Comparison of ENCODE assay signal across 33 cellular contexts in genomic region chrX:70549429-70549828, GRCh38.
"Had no signal": no experiment of that assay in that cellular context is flagged by ENCODE, and none has a peak within 500 bp of the region (broad histone marks: within the 10 kb centered on the region; RNA-seq: fewer than 3 reads in every experiment).

No MANE protein-coding gene starts in this region.

- H3K4me3 Mint-ChIP-seq: activated CD4-positive, alpha-beta memory T cell treated with anti-CD3 and anti-CD28 coated beads, Interleukin-2, amount 10 ng/mL, durations not matched to agents 7 days and 5 days; activated CD4-positive, alpha-beta T cell treated with anti-CD3 and anti-CD28 coated beads for 36 hours; activated CD4-positive, alpha-beta T cell treated with anti-CD3 and anti-CD28 coated beads, Interleukin-2, amount 10 ng/mL, durations not matched to agents 24 days and 14 days; activated naive CD8-positive, alpha-beta T cell; activated T-cell treated with anti-CD3 and anti-CD28 coated beads, Interleukin-2, amount 50 U/mL, for 24 hours; activated T-cell treated with anti-CD3 and anti-CD28 coated beads, Interleukin-2, amount 50 U/mL, for 72 hours; brain; effector memory CD8-positive, alpha-beta T cell; T-helper 17 cell; T-helper 2 cell treated with Interferon-gamma antibody and Interleukin-4, amounts not matched to agents 5 μg/mL and 100 μg/mL, for 36 hours had no signal

- H3K4me1 ChIP-seq: breast epithelium, foreskin keratinocyte, gastrocnemius medialis, heart left ventricle had no signal

- H3K36me3 ChIP-seq: breast epithelium, esophagus muscularis mucosa, gastrocnemius medialis, heart left ventricle had no signal

- H3K9me3 Mint-ChIP-seq: activated CD4-positive, alpha-beta memory T cell treated with anti-CD3 and anti-CD28 coated beads, Interleukin-2, amount 10 ng/mL, durations not matched to agents 7 days and 5 days; activated T-cell treated with anti-CD3 and anti-CD28 coated beads, Interleukin-2, amount 50 U/mL, for 24 hours; effector memory CD8-positive, alpha-beta T cell; T-helper 2 cell treated with Interferon-gamma antibody and Interleukin-4, amounts not matched to agents 5 μg/mL and 100 μg/mL, for 36 hours had no signal

- H3K4me1 Mint-ChIP-seq: brain, T-helper 17 cell had no signal

- H3K27ac ChIP-seq: breast epithelium, esophagus muscularis mucosa, foreskin keratinocyte, gastrocnemius medialis, heart left ventricle had no signal

- H3K36me3 Mint-ChIP-seq: activated naive CD8-positive, alpha-beta T cell; brain had no signal

- H3K27me3 Mint-ChIP-seq: activated CD4-positive, alpha-beta memory T cell treated with anti-CD3 and anti-CD28 coated beads, Interleukin-2, amount 10 ng/mL, durations not matched to agents 7 days and 5 days; activated naive CD8-positive, alpha-beta T cell; effector memory CD8-positive, alpha-beta T cell; T-helper 17 cell had no signal

- H3K4me3 ChIP-seq: breast epithelium, esophagus muscularis mucosa, gastrocnemius medialis, heart left ventricle had no signal

- H3K27me3 ChIP-seq: esophagus muscularis mucosa, foreskin keratinocyte, gastrocnemius medialis, heart left ventricle had no signal

- H3K27ac Mint-ChIP-seq: activated CD4-positive, alpha-beta memory T cell treated with anti-CD3 and anti-CD28 coated beads, Interleukin-2, amount 10 ng/mL, durations not matched to agents 7 days and 5 days; activated CD4-positive, alpha-beta T cell treated with anti-CD3 and anti-CD28 coated beads for 36 hours; activated CD4-positive, alpha-beta T cell treated with anti-CD3 and anti-CD28 coated beads, Interleukin-2, amount 10 ng/mL, durations not matched to agents 24 days and 14 days; activated naive CD8-positive, alpha-beta T cell; activated T-cell treated with anti-CD3 and anti-CD28 coated beads, Interleukin-2, amount 50 U/mL, for 24 hours; activated T-cell treated with anti-CD3 and anti-CD28 coated beads, Interleukin-2, amount 50 U/mL, for 72 hours; brain; effector memory CD8-positive, alpha-beta T cell; T-helper 17 cell; T-helper 2 cell treated with Interferon-gamma antibody and Interleukin-4, amounts not matched to agents 5 μg/mL and 100 μg/mL, for 36 hours had no signal

- ATAC-seq: activated CD4-positive, alpha-beta T cell treated with anti-CD3 and anti-CD28 coated beads for 36 hours; activated T-cell treated with anti-CD3 and anti-CD28 coated beads, Interleukin-2, amount 50 U/mL, for 72 hours; effector memory CD8-positive, alpha-beta T cell; foreskin keratinocyte; gastrocnemius medialis; heart left ventricle; T-helper 17 cell had no signal

- H3K9me3 ChIP-seq: breast epithelium, esophagus muscularis mucosa, gastrocnemius medialis, heart left ventricle had no signal

- FAIRE-seq: astrocyte had no signal

- DNase-seq: activated CD4-positive, alpha-beta memory T cell treated with anti-CD3 and anti-CD28 coated beads, Interleukin-2, amount 10 ng/mL, durations not matched to agents 7 days and 5 days; activated CD4-positive, alpha-beta T cell treated with anti-CD3 and anti-CD28 coated beads for 36 hours; activated CD4-positive, alpha-beta T cell treated with anti-CD3 and anti-CD28 coated beads, Interleukin-2, amount 10 ng/mL, durations not matched to agents 24 days and 14 days; activated CD4-positive, CD25-positive, alpha-beta regulatory T cell; activated CD4-positive, CD25-positive, alpha-beta regulatory T cell treated with anti-CD3 and anti-CD28 coated beads, Interleukin-2, amount 50 U/mL, for 72 hours; activated CD8-positive, alpha-beta memory T cell treated with anti-CD3 and anti-CD28 coated beads, Interleukin-2, amount 50 U/mL, for 48 hours; activated effector memory CD4-positive, alpha-beta T cell treated with Interleukin-2 at 50 U/mL for 16 hours; activated gamma-delta T cell treated with Interleukin-2 at 50 U/mL for 16 hours; activated naive CD4-positive, alpha-beta T cell treated with anti-CD3 and anti-CD28 coated beads, Interleukin-2, amount 50 U/mL, for 16 hours; activated naive CD4-positive, alpha-beta T cell treated with Interleukin-2 at 50 U/mL for 16 hours; activated T-cell treated with anti-CD3 and anti-CD28 coated beads for 4 hours; activated T-cell treated with anti-CD3 and anti-CD28 coated beads, Interleukin-2, amount 50 U/mL, for 24 hours; activated T-cell treated with anti-CD3 and anti-CD28 coated beads, Interleukin-2, amount 50 U/mL, for 72 hours; amniotic stem cell; anterior cingulate cortex; cortex of kidney; dermis blood vessel endothelial cell; effector CD4-positive, alpha-beta T cell; effector memory CD8-positive, alpha-beta T cell; erythroblast; foreskin keratinocyte; gastrocnemius medialis; glutamatergic neuron; heart left ventricle; T-helper 1 cell; T-helper 17 cell; T1000 had no signal
